ENCODE assay signal across 27 cellular contexts in the genomic region with DNA sequence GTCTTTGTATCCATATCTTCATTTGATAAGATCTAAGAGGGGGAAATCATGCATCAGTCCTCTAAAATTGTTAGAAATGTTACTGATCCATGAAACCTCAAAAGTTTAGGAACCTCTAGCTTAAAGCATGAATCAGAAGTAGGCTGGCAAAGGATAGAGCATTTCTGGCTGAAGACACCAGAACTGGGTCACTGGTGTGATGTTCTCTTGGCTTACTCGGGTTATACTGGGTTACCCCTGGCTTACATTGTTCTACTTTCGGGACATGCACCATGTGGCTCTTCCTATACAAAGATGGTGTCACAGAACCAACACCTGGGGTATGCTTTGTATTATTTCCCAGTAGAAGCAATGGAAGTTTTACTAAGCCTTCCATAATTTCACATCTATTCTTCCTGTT.
"Had no signal": no experiment of that assay in that cellular context is flagged by ENCODE, and none has a peak within 500 bp of the region (broad histone marks: within the 10 kb centered on the region; RNA-seq: fewer than 3 reads in every experiment).

No MANE protein-coding gene starts in this region.

- DNase-seq: stimulated activated CD4-positive, alpha-beta T cell treated with anti-CD3 and anti-CD28 coated beads, Interleukin-2, amount 100 ng/mL, for 48 hours; stimulated activated CD4-positive, alpha-beta T cell treated with anti-CD3 and anti-CD28 coated beads, Interleukin-4, amount 100 ng/mL, for 1 hour; stimulated activated CD4-positive, alpha-beta T cell treated with anti-CD3 and anti-CD28 coated beads, Interleukin-4, amount 100 ng/mL, for 24 hours; stimulated activated CD4-positive, alpha-beta T cell treated with anti-CD3 and anti-CD28 coated beads, Interleukin-4, amount 100 ng/mL, for 4 hours; stimulated activated CD8-positive, alpha-beta memory T cell treated with anti-CD3 and anti-CD28 coated beads, Interleukin-4, amount 100 ng/mL, for 48 hours; stimulated activated naive B cell treated with anti-CD40 and anti-IgM and Interleukin-4, amounts not matched to agents 10 μg/mL and 1 μg/mL and 100 μg/mL, for 72 hours; stimulated activated naive CD4-positive, alpha-beta T cell; stimulated activated naive CD4-positive, alpha-beta T cell treated with Interleukin-2 at 50 U/mL for 16 hours; stimulated activated naive CD8-positive, alpha-beta T cell treated with anti-CD3 and anti-CD28 coated beads, Interleukin-15, amount 100 ng/mL, for 72 hours; stimulated activated naive CD8-positive, alpha-beta T cell treated with anti-CD3 and anti-CD28 coated beads, Interleukin-15, Interleukin-2, amounts not matched to agents 100 U/mL and 50 U/mL, for 24 hours; stomach; substantia nigra; testis; thyroid gland; tibial artery; transverse colon; trophoblast cell; upper lobe of left lung; upper lobe of right lung; uterus had no signal

- H3K27me3 Mint-ChIP-seq: stimulated activated memory B cell treated with anti-CD40 and anti-IgM and Interleukin-4, amounts not matched to agents 10 μg/mL and 1 μg/mL and 100 μg/mL, for 72 hours; type B pancreatic cell had no signal

- H3K27ac ChIP-seq: stomach, suprapubic skin, testis, thoracic aorta, thyroid gland, tibial artery, tibial nerve, transverse colon, upper lobe of left lung, upper lobe of right lung, uterus had no signal

- H3K4me3 ChIP-seq: stomach, suprapubic skin, testis, thoracic aorta, thyroid gland, tibial artery, tibial nerve, transverse colon, upper lobe of left lung, upper lobe of right lung, uterus had no signal

- H3K4me3 Mint-ChIP-seq: stimulated activated effector memory CD8-positive, alpha-beta T cell treated with anti-CD3 and anti-CD28 coated beads, Interleukin-12 subunit alpha, Interleukin-12 subunit beta, amount 100 ng/mL, for 72 hours; stimulated activated memory B cell treated with anti-CD40 and anti-IgM and Interleukin-4, amounts not matched to agents 10 μg/mL and 1 μg/mL and 100 μg/mL, for 72 hours; stimulated activated naive B cell treated with anti-CD40 and anti-IgM and Interleukin-4, amounts not matched to agents 10 μg/mL and 1 μg/mL and 100 μg/mL, for 72 hours; stimulated activated naive CD8-positive, alpha-beta T cell treated with anti-CD3 and anti-CD28 coated beads, Interleukin-15, amount 100 ng/mL, for 72 hours; stimulated activated naive CD8-positive, alpha-beta T cell treated with anti-CD3 and anti-CD28 coated beads, Interleukin-15, Interleukin-2, amounts not matched to agents 100 ng/mL and 50 ng/mL, for 24 hours; type B pancreatic cell had no signal

- H3K36me3 Mint-ChIP-seq: stimulated activated effector memory CD8-positive, alpha-beta T cell treated with anti-CD3 and anti-CD28 coated beads, Interleukin-12 subunit alpha, Interleukin-12 subunit beta, amount 100 ng/mL, for 72 hours; stimulated activated memory B cell treated with anti-CD40 and anti-IgM and Interleukin-4, amounts not matched to agents 10 μg/mL and 1 μg/mL and 100 μg/mL, for 72 hours; stimulated activated naive B cell treated with anti-CD40 and anti-IgM and Interleukin-4, amounts not matched to agents 10 μg/mL and 1 μg/mL and 100 μg/mL, for 72 hours had no signal

- H3K4me1 ChIP-seq: stomach, suprapubic skin, testis, thyroid gland, tibial artery, tibial nerve, transverse colon, upper lobe of left lung, upper lobe of right lung, uterus had no signal

- H3K36me3 ChIP-seq: stomach, suprapubic skin, thoracic aorta, thyroid gland, tibial artery, tibial nerve, transverse colon, upper lobe of left lung, upper lobe of right lung, uterus had no signal

- H3K4me1 Mint-ChIP-seq: stimulated activated effector memory CD8-positive, alpha-beta T cell treated with anti-CD3 and anti-CD28 coated beads, Interleukin-12 subunit alpha, Interleukin-12 subunit beta, amount 100 ng/mL, for 72 hours; stimulated activated memory B cell treated with anti-CD40 and anti-IgM and Interleukin-4, amounts not matched to agents 10 μg/mL and 1 μg/mL and 100 μg/mL, for 72 hours; stimulated activated naive B cell treated with anti-CD40 and anti-IgM and Interleukin-4, amounts not matched to agents 10 μg/mL and 1 μg/mL and 100 μg/mL, for 72 hours; stimulated activated naive CD8-positive, alpha-beta T cell treated with anti-CD3 and anti-CD28 coated beads, Interleukin-15, amount 100 ng/mL, for 72 hours had no signal

- H3K9me3 ChIP-seq: stomach, suprapubic skin, testis, thoracic aorta, thyroid gland, tibial artery, tibial nerve, transverse colon, upper lobe of left lung, upper lobe of right lung, uterus had no signal

- ATAC-seq: stimulated activated effector memory CD8-positive, alpha-beta T cell treated with anti-CD3 and anti-CD28 coated beads, Interleukin-12 subunit alpha, Interleukin-12 subunit beta, amount 100 ng/mL, for 72 hours; stimulated activated memory B cell treated with anti-CD40 and anti-IgM and Interleukin-4, amounts not matched to agents 10 μg/mL and 1 μg/mL and 100 μg/mL, for 72 hours; stimulated activated naive B cell treated with anti-CD40 and anti-IgM and Interleukin-4, amounts not matched to agents 10 μg/mL and 1 μg/mL and 100 μg/mL, for 72 hours; stimulated activated naive CD8-positive, alpha-beta T cell treated with anti-CD3 and anti-CD28 coated beads, Interleukin-15, amount 100 ng/mL, for 72 hours; stimulated activated naive CD8-positive, alpha-beta T cell treated with anti-CD3 and anti-CD28 coated beads, Interleukin-15, Interleukin-2, amounts not matched to agents 100 U/mL and 50 U/mL, for 24 hours; upper lobe of right lung had no signal

- H3K27ac Mint-ChIP-seq: stimulated activated effector memory CD8-positive, alpha-beta T cell treated with anti-CD3 and anti-CD28 coated beads, Interleukin-12 subunit alpha, Interleukin-12 subunit beta, amount 100 ng/mL, for 72 hours; stimulated activated memory B cell treated with anti-CD40 and anti-IgM and Interleukin-4, amounts not matched to agents 10 μg/mL and 1 μg/mL and 100 μg/mL, for 72 hours; stimulated activated naive B cell treated with anti-CD40 and anti-IgM and Interleukin-4, amounts not matched to agents 10 μg/mL and 1 μg/mL and 100 μg/mL, for 72 hours; stimulated activated naive CD8-positive, alpha-beta T cell treated with anti-CD3 and anti-CD28 coated beads, Interleukin-15, Interleukin-2, amounts not matched to agents 100 ng/mL and 50 ng/mL, for 24 hours; type B pancreatic cell had no signal

- H3K27me3 ChIP-seq: stomach, suprapubic skin, testis, thyroid gland, tibial artery, tibial nerve, transverse colon, upper lobe of left lung, upper lobe of right lung, uterus had no signal
